Comparison of ENCODE assay signal across 8 cellular contexts in the genomic region with DNA sequence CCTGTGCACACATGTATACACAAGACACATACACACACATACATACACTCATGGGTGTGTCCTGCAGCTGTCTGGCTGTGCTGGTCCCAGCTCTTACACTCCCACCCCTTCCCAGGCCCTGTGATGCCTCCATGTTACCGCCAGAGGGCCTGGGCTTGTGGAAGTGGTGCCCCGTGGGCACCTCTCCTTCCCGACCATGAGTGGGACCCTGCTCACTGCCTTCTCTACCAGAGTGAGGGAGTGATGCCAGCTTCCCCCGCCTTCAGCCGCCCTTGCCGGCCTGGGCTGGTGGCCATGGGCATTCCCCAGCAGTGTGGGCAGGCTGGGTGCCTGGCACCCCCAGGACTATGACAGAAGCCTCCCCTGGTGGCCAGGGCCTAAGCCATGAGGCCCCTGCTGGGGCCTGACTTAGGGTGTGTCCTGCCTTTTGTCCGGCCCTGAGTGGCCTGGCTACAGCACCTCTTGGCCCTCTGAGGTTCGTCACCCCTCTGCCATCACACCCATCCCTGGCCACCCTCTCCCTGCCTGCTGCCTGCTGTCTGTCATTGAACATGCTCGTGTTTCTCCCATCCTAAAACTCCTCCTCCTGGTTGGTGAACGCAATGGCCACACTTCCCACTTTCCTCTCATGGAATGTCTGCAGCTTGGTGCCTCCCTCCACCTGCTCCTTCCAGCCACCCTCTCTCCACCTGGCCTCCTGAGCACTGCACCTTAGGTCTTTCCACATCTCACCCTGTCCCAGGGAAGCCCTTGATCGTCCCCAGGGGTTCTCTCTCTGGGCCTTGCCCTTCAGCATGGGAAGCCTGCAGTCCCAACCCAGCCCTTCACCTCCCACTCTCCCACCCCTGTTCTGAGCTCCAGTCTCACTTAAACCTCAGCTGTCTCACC. TPM values are rescaled to one million over a fixed set of nuclear protein-coding genes. Genes with fewer than 3 reads are reported as not detected.
DNase-seq lines count a peak whose midpoint lies in the region; ATAC-seq and TF ChIP-seq lines count a peak whose summit lies in the region.

No MANE protein-coding gene starts in this region.

- POLR2A ChIA-PET in OCI-LY7 (lab: Charles Lee): no interaction called here

- H3K4me1 ChIP-seq in OCI-LY7 (ENCODE audit: insufficient read depth, low read length, poor library complexity, severe bottlenecking): no peaks in the 10 kb centered on the region
- no peaks in the 10 kb centered on the region for H3K4me1 ChIP-seq in effector memory CD4-positive, alpha-beta T cell (ENCODE audit: control insufficient read depth, insufficient read depth, low read length, poor library complexity, severe bottlenecking)

- H3K36me3 ChIP-seq in OCI-LY7 (ENCODE audit: insufficient read depth, low read length): no peaks in the 10 kb centered on the region
- no peaks in the 10 kb centered on the region for H3K36me3 ChIP-seq in effector memory CD4-positive, alpha-beta T cell (ENCODE audit: control insufficient read depth, insufficient read depth, low read length)

- peak; percentile 46 for DNase-seq in GM12865 (ENCODE audit: low read depth)
- peak; percentile 57 for DNase-seq in OCI-LY7 (ENCODE audit: low spot score)
- no peak for DNase-seq in epithelial cell of proximal tubule (ENCODE audit: low read depth)
- DNase-seq in nucleus accumbens (lab: John Stamatoyannopoulos, UW): peak in 51 of 56 donors; percentile 21 to 89 (median 71)
- DNase-seq in effector memory CD4-positive, alpha-beta T cell: no peak
- no peak for DNase-seq in central memory CD4-positive, alpha-beta T cell

- intact Hi-C loops in OCI-LY7 (cut with micrococcal nuclease; ENCODE audit: unreplicated experiment): no loop called here

- no TSS peak for BruUV-seq in OCI-LY7 (replicated peaks; lab: Mats Ljungman, UMichigan)

- CTCF ChIA-PET in OCI-LY7 (lab: Charles Lee; ENCODE audit: unreplicated experiment): interaction anchor here (0.5 to 0.6 kb wide), 3 partner anchors 25 to 609 kb away, joined by 3 to 5 read pairs (median 4); no protein-coding TSS in a partner anchor

- H2AFZ ChIP-seq in OCI-LY7 (ENCODE audit: low read length): no peak overlapping the region

- no peaks in the 10 kb centered on the region for H3K27me3 ChIP-seq in effector memory CD4-positive, alpha-beta T cell (replicated peaks; ENCODE audit: control insufficient read depth, insufficient read depth, low read length, poor library complexity, severe bottlenecking)

- H4K20me1 ChIP-seq in OCI-LY7 (ENCODE audit: insufficient read depth, low read length): no peaks in the 10 kb centered on the region

- no peaks in the 10 kb centered on the region for H3K79me2 ChIP-seq in OCI-LY7 (ENCODE audit: insufficient read depth, low read depth, low read length)

- no peaks in the 10 kb centered on the region for H3K9me2 ChIP-seq in OCI-LY7 (ENCODE audit: insufficient read depth, low read length)

- ATAC-seq in HG03108 (IDR thresholded peaks at IDR 0.05; ENCODE audit: unreplicated experiment) (no peak), HG03045 (IDR thresholded peaks at IDR 0.05; ENCODE audit: unreplicated experiment) (no peak)

- no peaks in the 10 kb centered on the region for H3K9me3 ChIP-seq in OCI-LY7 (ENCODE audit: low read length)
- H3K9me3 ChIP-seq in effector memory CD4-positive, alpha-beta T cell (ENCODE audit: control insufficient read depth, low read length): no peaks in the 10 kb centered on the region

- H3K4me2 ChIP-seq in OCI-LY7 (ENCODE audit: low read length): no peak overlapping the region

- H3K4me3 ChIP-seq in GM12865 (ENCODE audit: low read depth, low read length) (no peak overlapping the region), OCI-LY7 (ENCODE audit: low read depth, low read length, poor library complexity, severe bottlenecking) (no peak overlapping the region), epithelial cell of proximal tubule (ENCODE audit: low read depth, low read length) (no peak overlapping the region)
- H3K4me3 ChIP-seq in effector memory CD4-positive, alpha-beta T cell (ENCODE audit: insufficient read depth, low read depth, low read length, poor library complexity, severe bottlenecking): no peak overlapping the region

- peak; percentile 69 for TF ChIP-seq CTCF in GM12865 (IDR thresholded peaks at IDR 0.05; ENCODE audit: insufficient read depth, low read depth, low read length, missing control alignments)
- peak; percentile 79 for TF ChIP-seq CTCF in OCI-LY7 (conservative IDR thresholded peaks at IDR 0.05; ENCODE audit: low read length)
- TF ChIP-seq CTCF in epithelial cell of proximal tubule (conservative IDR thresholded peaks at IDR 0.05; ENCODE audit: low read depth, low read length): peak; percentile 63

- no peak overlapping the region for H3K27ac ChIP-seq in OCI-LY7 (ENCODE audit: low read depth, low read length, poor library complexity, severe bottlenecking)
- H3K27ac ChIP-seq in effector memory CD4-positive, alpha-beta T cell (ENCODE audit: insufficient read depth, low read length, poor library complexity, severe bottlenecking): no peak overlapping the region

RNA-seq across cellular contexts. Expression of gene HDAC11, which starts 14.6 kb away (rescaled TPM):
- 0.18 and 1.1 TPM in 2 replicates for total RNA-seq in OCI-LY7 (2014; rRNA removed; shearing (Covaris generic))
- total RNA-seq in OCI-LY7 (2022) (0.74 and 1.3 TPM in 2 replicates), epithelial cell of proximal tubule (8.8 and 9.8 TPM in 2 replicates)

RNA-seq across cellular contexts. Expression of gene FBLN2, which starts 54.2 kb away (rescaled TPM):
- not detected in 2 replicates for total RNA-seq in OCI-LY7 (2014; rRNA removed; shearing (Covaris generic))
- not detected in 2 replicates for total RNA-seq in OCI-LY7 (2022)
- 0.94 and 1.1 TPM in 2 replicates for total RNA-seq in epithelial cell of proximal tubule

Comparison
In these comparisons a context has a peak if more than half of its experiments do, and no peak if none do; other contexts are left out.
1. DNase-seq: peak in GM12865 (single experiment), OCI-LY7 (single experiment) and nucleus accumbens (51 of 56); none in epithelial cell of proximal tubule (single experiment), effector memory CD4-positive, alpha-beta T cell (0 of 3) and central memory CD4-positive, alpha-beta T cell (single experiment).
2. Peak in every context shown above with its lines, with median percentiles within 50 percentile points of each other: CTCF ChIP-seq.